16 cellular contexts compared by ENCODE assay signal in the genomic region with DNA sequence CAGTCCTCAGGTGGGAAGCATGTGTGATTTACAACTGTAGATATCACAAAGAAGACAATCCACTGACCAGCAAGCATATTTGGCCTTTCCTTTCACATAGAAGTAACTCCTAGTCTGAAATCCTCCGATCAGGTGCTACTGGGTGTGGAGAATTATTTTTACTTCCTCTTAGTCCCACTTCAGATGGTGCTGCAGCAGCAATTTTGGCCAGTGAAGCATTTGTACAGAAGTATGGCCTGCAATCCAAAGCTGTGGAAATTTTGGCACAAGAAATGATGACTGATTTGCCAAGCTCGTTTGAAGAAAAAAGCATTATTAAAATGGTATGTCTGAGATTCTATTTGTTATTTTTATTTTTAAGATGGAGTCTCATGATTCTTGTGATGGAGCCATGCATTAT. TPM values are rescaled to one million over a fixed set of nuclear protein-coding genes. Genes with fewer than 3 reads are reported as not detected.
A peak's percentile ranks its signal among the peaks of the same experiment; 100 is the strongest.
DNase-seq lines count a peak whose midpoint lies in the region; ATAC-seq lines count a peak whose summit lies in the region.
"Had no signal": no experiment of that assay in that cellular context is flagged by ENCODE, and none has a peak within 500 bp of the region (broad histone marks: within the 10 kb centered on the region; RNA-seq: fewer than 3 reads in every experiment).

No MANE protein-coding gene starts in this region.

- ATAC-seq in sciatic nerve (peak; percentile 49), HG03095 (IDR thresholded peaks at IDR 0.05; ENCODE audit: unreplicated experiment) (no peak), GM18858 (IDR thresholded peaks at IDR 0.05; ENCODE audit: unreplicated experiment) (no peak)
- no peak for ATAC-seq in activated naive CD4-positive, alpha-beta T cell treated with anti-CD3 and anti-CD28 coated beads, Interleukin-2, amount 50 U/mL, for 72 hours

- H3K27ac Mint-ChIP-seq in activated naive CD4-positive, alpha-beta T cell treated with anti-CD3 and anti-CD28 coated beads, Interleukin-2, amount 50 U/mL, for 72 hours, result no peak overlapping the region
- H3K27ac Mint-ChIP-seq: CD4-positive, alpha-beta memory T cell; HFFc6 had no signal

- intact Hi-C loops in sciatic nerve (cut with DNase I), result no loop called here

- DNase-seq in AG20443 (ENCODE audit: low spot score) (peak; percentile 19), RPMI8226 (peak; percentile 13), fibroblast of peridontal ligament (ENCODE audit: extremely low read depth) (peak; percentile 31), sciatic nerve (ENCODE audit: low spot score) (no peak), dermis blood vessel endothelial cell (no peak)
- DNase-seq in activated naive CD4-positive, alpha-beta T cell treated with anti-CD3 and anti-CD28 coated beads, Interleukin-2, amount 50 U/mL, for 72 hours (ENCODE audit: low spot score in 2 of 2), result no peak
- DNase-seq: ACHN; BE2C; CD4-positive, alpha-beta memory T cell; DND-41; GDM1; HCEC 1CT; HFFc6 had no signal

- peaks cover 8 to 18% of the 10 kb centered on the region in 2 donors for H3K36me3 Mint-ChIP-seq in activated naive CD4-positive, alpha-beta T cell treated with anti-CD3 and anti-CD28 coated beads, Interleukin-2, amount 50 U/mL, for 72 hours

- H3K9me3 Mint-ChIP-seq in activated naive CD4-positive, alpha-beta T cell treated with anti-CD3 and anti-CD28 coated beads, Interleukin-2, amount 50 U/mL, for 72 hours, result no peaks in the 10 kb centered on the region
- H3K9me3 Mint-ChIP-seq: HFFc6 had no signal

RNA-seq across cellular contexts. Expression of gene SCP2, which starts 51.0 kb away (rescaled TPM):
- total RNA-seq in sciatic nerve (109 TPM), dermis blood vessel endothelial cell (159 and 185 TPM in 2 replicates)
- total RNA-seq in activated naive CD4-positive, alpha-beta T cell treated with anti-CD3 and anti-CD28 coated beads, Interleukin-2, amount 50 U/mL, for 72 hours, result 10 to 100 TPM; 69.9 to 78.8 TPM

RNA-seq across cellular contexts. Expression of gene ECHDC2, which starts 56.5 kb away (rescaled TPM):
- total RNA-seq in sciatic nerve (233 TPM), dermis blood vessel endothelial cell (12.7 and 17.0 TPM in 2 replicates)
- 10 to 100 TPM; 63.8 to 77.5 TPM for total RNA-seq in activated naive CD4-positive, alpha-beta T cell treated with anti-CD3 and anti-CD28 coated beads, Interleukin-2, amount 50 U/mL, for 72 hours
- total RNA-seq: A172 had no signal

Comparison
In these comparisons a context has a peak if more than half of its experiments do, and no peak if none do; other contexts are left out.
1. DNase-seq: peak in AG20443 (single experiment), RPMI8226 (single experiment) and fibroblast of peridontal ligament (single experiment); none in sciatic nerve (single experiment), activated naive CD4-positive, alpha-beta T cell treated with anti-CD3 and anti-CD28 coated beads, Interleukin-2, amount 50 U/mL, for 72 hours (0 of 2) and dermis blood vessel endothelial cell (single experiment).